ENCODE assay signal across 1 cellular context in genomic region chr17:49076575-49077384, GRCh38.
TF ChIP-seq lines count a peak whose summit lies in the region.

No MANE protein-coding gene starts in this region.

TF ChIP-seq in K562, 482 proteins besides CTCF, POLR2A, EP300 and RAD21 (continued from another document and continues in another):
- TF ChIP-seq BMI1 (IDR thresholded peaks at IDR 0.05; ENCODE audit: low read length), result no peak
- TF ChIP-seq IFI16 (CRISPR knock-in tag; IDR thresholded peaks at IDR 0.05), result no peak
- no peak for TF ChIP-seq IRF2 (CRISPR knock-in tag; IDR thresholded peaks at IDR 0.05)
- TF ChIP-seq ZNF143 (CRISPR knock-in tag; IDR thresholded peaks at IDR 0.05), result no peak
- peak; percentile 94 for TF ChIP-seq BACH1 (tag; IDR thresholded peaks at IDR 0.05)
- TF ChIP-seq USF2 (CRISPR knock-in tag; IDR thresholded peaks at IDR 0.05), result no peak
- TF ChIP-seq ZNF75A (CRISPR knock-in tag; IDR thresholded peaks at IDR 0.05), result no peak; the same call in 1 of the 2 replicates
- TF ChIP-seq TCFL5 (CRISPR knock-in tag; conservative IDR thresholded peaks at IDR 0.05), result peak; percentile 58; the same call in 1 of the 2 replicates
- TF ChIP-seq ZNF146 (CRISPR knock-in tag; IDR thresholded peaks at IDR 0.05; ENCODE audit: unreplicated experiment), result no peak
- no peak for TF ChIP-seq BRF2 (IDR thresholded peaks at IDR 0.05; ENCODE audit: borderline replicate concordance, insufficient read depth, insufficient read length)
- TF ChIP-seq ELF2 (CRISPR knock-in tag; IDR thresholded peaks at IDR 0.05), result no peak
- peak; percentile 71 for TF ChIP-seq TCF3 (CRISPR knock-in tag; IDR thresholded peaks at IDR 0.05)
- peak; percentile 95 for TF ChIP-seq IRF9 (tag; IDR thresholded peaks at IDR 0.05)
- TF ChIP-seq ZNF3 (CRISPR knock-in tag; IDR thresholded peaks at IDR 0.05), result no peak
- TF ChIP-seq KHSRP (IDR thresholded peaks at IDR 0.05), result no peak
- no peak for TF ChIP-seq ZNF174 (CRISPR knock-in tag; IDR thresholded peaks at IDR 0.05)
- TF ChIP-seq SUPT5H (IDR thresholded peaks at IDR 0.05), result no peak
- TF ChIP-seq HIVEP1 (CRISPR knock-in tag; IDR thresholded peaks at IDR 0.05), result peak; percentile 78
- no peak for TF ChIP-seq SRSF9 (IDR thresholded peaks at IDR 0.05; ENCODE audit: borderline replicate concordance, low read depth, low read length)
- no peak for TF ChIP-seq U2AF1 (optimal IDR thresholded peaks at IDR 0.05; ENCODE audit: low read depth, low read length)
- no peak for TF ChIP-seq GTF2B (IDR thresholded peaks at IDR 0.05; ENCODE audit: extremely low read depth, insufficient read length)
- no peak for TF ChIP-seq NFIX (CRISPR knock-in tag; IDR thresholded peaks at IDR 0.05; ENCODE audit: low read depth)
- TF ChIP-seq RBM34 (IDR thresholded peaks at IDR 0.05; ENCODE audit: borderline replicate concordance, insufficient read depth, low read length), result no peak
- no peak for TF ChIP-seq TAF1 (IDR thresholded peaks at IDR 0.05; ENCODE audit: control insufficient read depth, extremely low read depth, insufficient read depth, low read length, severe bottlenecking)
- no peak for TF ChIP-seq BRD4 (IDR thresholded peaks at IDR 0.05)
- no peak for TF ChIP-seq GTF3C2 (IDR thresholded peaks at IDR 0.05; ENCODE audit: borderline replicate concordance, extremely low read depth, insufficient read length)
- TF ChIP-seq RBM25 (IDR thresholded peaks at IDR 0.05; ENCODE audit: low read depth, low read length, severe bottlenecking), result no peak
- TF ChIP-seq ZNF77 (CRISPR knock-in tag; IDR thresholded peaks at IDR 0.05), result no peak
- no peak for TF ChIP-seq BRD9 (IDR thresholded peaks at IDR 0.05; ENCODE audit: low read depth, partially characterized antibody)
- TF ChIP-seq NCOA2 (IDR thresholded peaks at IDR 0.05; ENCODE audit: partially characterized antibody in 2 of 2), result no peak
- TF ChIP-seq HCFC1 (IDR thresholded peaks at IDR 0.05; ENCODE audit: low read depth, low read length), result no peak
- no peak for TF ChIP-seq TAL1 (IDR thresholded peaks at IDR 0.05)
- no peak for TF ChIP-seq NCOA4 (IDR thresholded peaks at IDR 0.05; ENCODE audit: partially characterized antibody)
- no peak for TF ChIP-seq HEY1 (CRISPR knock-in tag; IDR thresholded peaks at IDR 0.05; ENCODE audit: borderline replicate concordance)
- TF ChIP-seq SMARCE1 (IDR thresholded peaks at IDR 0.05), result peak; percentile 62; the same call in 1 of the 2 replicates
- TF ChIP-seq ZNF449 (CRISPR knock-in tag; IDR thresholded peaks at IDR 0.05), result 0 out of 2 replicates have a peak, but pooled peaks have one; percentile 80
- no peak for TF ChIP-seq ELK3 (CRISPR knock-in tag; IDR thresholded peaks at IDR 0.05)
- no peak for TF ChIP-seq THAP12 (CRISPR knock-in tag; IDR thresholded peaks at IDR 0.05)
- no peak for TF ChIP-seq ZKSCAN1 (IDR thresholded peaks at IDR 0.05; ENCODE audit: low read depth, low read length)
- no peak for TF ChIP-seq MCM7 (IDR thresholded peaks at IDR 0.05)
- no peak for TF ChIP-seq TARDBP (IDR thresholded peaks at IDR 0.05)
- no peak for TF ChIP-seq ARHGAP35 (IDR thresholded peaks at IDR 0.05; ENCODE audit: partially characterized antibody)
- TF ChIP-seq ZNF79 (CRISPR knock-in tag; IDR thresholded peaks at IDR 0.05; ENCODE audit: low read depth), result peak; percentile 77
- TF ChIP-seq SFPQ (IDR thresholded peaks at IDR 0.05; ENCODE audit: low read depth, low read length), result no peak
- TF ChIP-seq GTF2E2 (tag; IDR thresholded peaks at IDR 0.05), result peak; percentile 62; the same call in 1 of the 2 replicates
- peak; percentile 46; the same call in 1 of the 2 replicates for TF ChIP-seq TEAD4 (IDR thresholded peaks at IDR 0.05; ENCODE audit: low read length)
- no peak for TF ChIP-seq TEAD4 (CRISPR knock-in tag; IDR thresholded peaks at IDR 0.05; ENCODE audit: borderline replicate concordance)
- 0 out of 2 replicates have a peak, but pooled peaks have one; percentile 56 for TF ChIP-seq ESRRB (CRISPR knock-in tag; IDR thresholded peaks at IDR 0.05; ENCODE audit: borderline replicate concordance)
- TF ChIP-seq POLR2G (IDR thresholded peaks at IDR 0.05; ENCODE audit: low read depth, low read length), result no peak
- TF ChIP-seq CBX3 (IDR thresholded peaks at IDR 0.05; ENCODE audit: borderline replicate concordance in 1 of 2, low read length in 2 of 2), result no peak
- TF ChIP-seq SP2 (IDR thresholded peaks at IDR 0.05; ENCODE audit: extremely low read depth, low read depth, low read length, poor library complexity, severe bottlenecking), result no peak
- no peak for TF ChIP-seq SAFB (IDR thresholded peaks at IDR 0.05; ENCODE audit: borderline replicate concordance, low read depth, low read length)
- 0 out of 2 replicates have a peak, but pooled peaks have one; percentile 31 for TF ChIP-seq HMG20A (CRISPR knock-in tag; conservative IDR thresholded peaks at IDR 0.05)
- no peak; the same call in 1 of the 2 replicates for TF ChIP-seq LEF1 (IDR thresholded peaks at IDR 0.05)
- TF ChIP-seq ZBTB9 (CRISPR knock-in tag; IDR thresholded peaks at IDR 0.05), result peak; percentile 97
- TF ChIP-seq SMAD1 (IDR thresholded peaks at IDR 0.05; ENCODE audit: low read depth, low read length, partially characterized antibody), result no peak
- no peak for TF ChIP-seq ZEB2 (IDR thresholded peaks at IDR 0.05)
- no peak for TF ChIP-seq SAFB2 (IDR thresholded peaks at IDR 0.05; ENCODE audit: borderline replicate concordance, low read depth, low read length, severe bottlenecking)
